In the genomic region with DNA sequence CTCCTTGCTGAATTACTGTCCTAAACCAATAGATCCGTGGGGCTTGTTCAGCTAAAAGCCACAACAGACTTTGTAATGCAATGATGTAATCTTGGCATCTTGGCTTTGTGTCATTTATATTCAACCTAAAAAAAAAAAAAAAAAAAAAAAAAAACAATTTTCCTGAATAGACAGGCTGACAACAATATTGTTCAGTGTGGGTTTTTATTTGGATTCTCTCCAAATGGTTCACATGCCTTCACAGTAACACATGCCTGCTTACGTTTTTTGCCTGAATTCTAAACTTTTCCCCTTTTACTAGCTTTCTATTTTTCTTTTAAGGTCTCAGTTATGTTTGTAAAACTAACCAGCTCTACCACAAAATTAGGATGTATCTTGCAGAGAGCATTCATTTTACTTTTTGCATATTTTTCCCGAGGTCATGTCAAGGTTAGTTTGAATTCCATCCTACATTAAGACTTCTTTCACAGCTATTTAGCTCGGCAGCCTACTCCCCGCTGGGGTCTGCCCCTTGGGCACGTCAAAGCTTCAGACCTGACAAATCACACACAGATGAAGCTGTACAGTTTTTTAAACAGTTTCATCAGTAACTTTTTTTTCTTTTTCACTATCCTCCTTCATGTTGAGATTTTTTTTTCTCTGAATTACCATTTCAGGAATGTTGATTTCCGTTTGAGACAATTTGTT, we compare ENCODE assay signal across 10 cellular contexts.
DNase-seq lines count a peak whose midpoint lies in the region; ATAC-seq, FAIRE-seq and TF ChIP-seq lines count a peak whose summit lies in the region.
"Had no signal": no experiment of that assay in that cellular context is flagged by ENCODE, and none has a peak within 500 bp of the region (broad histone marks: within the 10 kb centered on the region; RNA-seq: fewer than 3 reads in every experiment).

No MANE protein-coding gene starts in this region.

- peak overlapping the region; percentile 57 for H3K4me3 Mint-ChIP-seq in mesothelial cell of epicardium

- H3K36me3 Mint-ChIP-seq in mesothelial cell of epicardium = no peaks in the 10 kb centered on the region

- FAIRE-seq in endometrium (lab: Jason Lieb, UNC) = peak; percentile 81

- no peaks in the 10 kb centered on the region for H3K9me3 ChIP-seq in MG63
- H3K9me3 ChIP-seq: spleen, vagina had no signal

- H3K27me3 ChIP-seq in MG63 (no peaks in the 10 kb centered on the region), H7 (ENCODE audit: control insufficient read depth, insufficient read depth, low read length) (no peaks in the 10 kb centered on the region)
- H3K27me3 ChIP-seq: spleen, vagina had no signal

- TF ChIP-seq CTCF in AG09309 (IDR thresholded peaks at IDR 0.05; ENCODE audit: control insufficient read depth, insufficient read depth, low read depth, low read length, missing control alignments) (no peak), mesothelial cell of epicardium (IDR thresholded peaks at IDR 0.05; ENCODE audit: unreplicated experiment) (no peak)

- ATAC-seq in HG02981 (IDR thresholded peaks at IDR 0.05; ENCODE audit: unreplicated experiment) (no peak), HG03565 (IDR thresholded peaks at IDR 0.05; ENCODE audit: unreplicated experiment) (no peak)

- H3K4me1 Mint-ChIP-seq in mesothelial cell of epicardium = peaks cover 36% of the 10 kb centered on the region

- DNase-seq in AG09309 (ENCODE audit: low read depth) = peak; percentile 55
- DNase-seq in MG63 = peak; percentile 6
- DNase-seq in mesothelial cell of epicardium (ENCODE audit: low spot score in 2 of 2, unreplicated experiment in 2 of 2) = no peak
- DNase-seq in NCI-H510A (lab: John Stamatoyannopoulos, UW) = no peak
- DNase-seq in H7 = no peak
- DNase-seq: spleen had no signal

- no peaks in the 10 kb centered on the region for H3K9me3 Mint-ChIP-seq in mesothelial cell of epicardium

- no peaks in the 10 kb centered on the region for H3K36me3 ChIP-seq in MG63
- no peaks in the 10 kb centered on the region for H3K36me3 ChIP-seq in H7 (replicated peaks; ENCODE audit: control insufficient read depth, insufficient read depth, low read length)
- H3K36me3 ChIP-seq: spleen, vagina had no signal

- peak overlapping the region; percentile 22 for H3K4me3 ChIP-seq in AG09309 (ENCODE audit: control insufficient read depth, low read depth, low read length)
- no peak overlapping the region for H3K4me3 ChIP-seq in MG63
- H3K4me3 ChIP-seq in H7 (ENCODE audit: insufficient read depth, low read depth, low read length) = no peak overlapping the region

- peak overlapping the region; percentile 91 for H3K27ac Mint-ChIP-seq in mesothelial cell of epicardium

- no peaks in the 10 kb centered on the region for H3K27me3 Mint-ChIP-seq in mesothelial cell of epicardium (ENCODE audit: low read depth)

Comparison
In these comparisons a context has a peak if more than half of its experiments do, and no peak if none do; other contexts are left out.
1. DNase-seq: peak in AG09309 (single experiment) and MG63 (single experiment); none in mesothelial cell of epicardium (0 of 2), NCI-H510A (single experiment) and H7 (single experiment).